11 cellular contexts compared by ENCODE assay signal in the genomic region with DNA sequence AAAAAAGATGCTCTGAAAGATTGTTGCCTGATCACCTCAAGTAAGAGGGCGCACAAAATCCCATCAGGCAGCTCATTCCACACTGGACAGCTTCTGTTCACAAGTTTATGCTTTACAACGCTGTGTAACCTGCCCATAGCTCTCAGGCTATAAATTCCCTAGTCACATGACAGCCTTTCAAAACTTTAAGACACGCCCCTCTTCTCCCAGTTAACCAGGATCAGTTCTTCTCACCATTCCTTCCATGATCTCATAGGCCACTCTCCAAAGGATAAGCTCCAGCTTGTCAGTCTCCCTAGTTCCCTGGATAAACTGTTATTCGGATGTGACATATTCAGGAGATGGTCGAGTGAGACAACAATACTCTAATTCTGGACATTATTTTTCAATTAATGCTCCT. TPM values are rescaled to one million over a fixed set of nuclear protein-coding genes. Genes with fewer than 3 reads are reported as not detected.
A peak's percentile ranks its signal among the peaks of the same experiment; 100 is the strongest.
DNase-seq lines count a peak whose midpoint lies in the region; ATAC-seq, FAIRE-seq and TF ChIP-seq lines count a peak whose summit lies in the region.
"Had no signal": no experiment of that assay in that cellular context is flagged by ENCODE, and none has a peak within 500 bp of the region (broad histone marks: within the 10 kb centered on the region; RNA-seq: fewer than 3 reads in every experiment).

No MANE protein-coding gene starts in this region.

- no peak; the same call in 2 of the 3 replicates for ATAC-seq in HepG2
- no peak for ATAC-seq in right lobe of liver
- ATAC-seq in aorta (ENCODE audit: low FRiP score), result peak; percentile 23
- ATAC-seq in HG02885 (IDR thresholded peaks at IDR 0.05; ENCODE audit: poor library complexity, unreplicated experiment), result no peak
- ATAC-seq in HG02678 (IDR thresholded peaks at IDR 0.05; ENCODE audit: unreplicated experiment), result no peak
- no peak for ATAC-seq in HG03378 (IDR thresholded peaks at IDR 0.05; ENCODE audit: unreplicated experiment)

- no peak overlapping the region for H3K4me3 ChIP-seq in HepG2 (replicated peaks in 1 of 3; ENCODE audit: insufficient read depth in 1 of 3, low read depth in 2 of 3, low read length in 3 of 3)
- H3K4me3 ChIP-seq in right lobe of liver, result no peak overlapping the region
- H3K4me3 ChIP-seq in adrenal gland, result no peak overlapping the region
- H3K4me3 ChIP-seq in aorta (ENCODE audit: low read length in 2 of 2), result no peak overlapping the region

- H3K9ac ChIP-seq in HepG2 (ENCODE audit: insufficient read depth, low read depth, low read length), result no peak overlapping the region

- H3K9me3 ChIP-seq in HepG2 (ENCODE audit: low read length) (no peaks in the 10 kb centered on the region), right lobe of liver (no peaks in the 10 kb centered on the region), adrenal gland (replicated peaks in 1 of 3) (no peaks in the 10 kb centered on the region), aorta (ENCODE audit: control insufficient read depth, low read length) (no peaks in the 10 kb centered on the region)

- FAIRE-seq in HepG2 (lab: Jason Lieb, UNC), result no peak
- FAIRE-seq: kidney had no signal

- peaks cover 67% of the 10 kb centered on the region for H4K20me1 ChIP-seq in HepG2 (ENCODE audit: insufficient read depth, low read length)

- no peak for TF ChIP-seq POLR2A in HepG2 (IDR thresholded peaks at IDR 0.05; ENCODE audit: insufficient read depth in 1 of 2, low read depth in 2 of 2, low read length in 2 of 2)
- TF ChIP-seq POLR2A in right lobe of liver (IDR thresholded peaks at IDR 0.05), result no peak
- TF ChIP-seq POLR2A in adrenal gland (IDR thresholded peaks at IDR 0.05), result no peak

- POLR2A ChIA-PET in HepG2 (lab: Yijun Ruan, JAX), result interaction anchor here (1.3 kb wide), 1 partner anchor 14 kb away, joined by 5 read pairs; no protein-coding TSS in a partner anchor

- H3K79me2 ChIP-seq in HepG2 (ENCODE audit: insufficient read depth, low read length), result peaks cover 94% of the 10 kb centered on the region

- intact Hi-C loops in HepG2 (cut with micrococcal nuclease; ENCODE audit: unreplicated experiment) (no loop called here), right lobe of liver (cut with DNase I) (no loop called here), adrenal gland (cut with DNase I) (no loop called here), aorta (cut with DNase I) (no loop called here)

- CTCF ChIA-PET in HepG2 (lab: Yijun Ruan, JAX; ENCODE audit: low intra/inter-chr PET ratio, low total read pairs), result no interaction called here

- H3K4me1 ChIP-seq in HepG2 (ENCODE audit: insufficient read depth, low read length) (peaks cover 12% of the 10 kb centered on the region), right lobe of liver (peaks cover 0 to 45% (median 7%) of the 10 kb centered on the region in 4 donors), adrenal gland (replicated peaks in 1 of 2) (peaks cover 44 to 86% of the 10 kb centered on the region in 2 donors), aorta (ENCODE audit: control insufficient read depth in 1 of 2, insufficient read depth in 2 of 2, low read length in 2 of 2) (peaks cover 3 to 20% of the 10 kb centered on the region in 2 donors)

- 92% methylated on average over 5 of the region's 5 CpGs for WGBS in HepG2 (ENCODE audit: low lambda C conversion rate)
- 59% methylated on average over 5 of the region's 5 CpGs for WGBS in right lobe of liver (ENCODE audit: insufficient coverage, low coverage, low lambda C conversion rate, missing lambda C conversion rate)
- 61 to 63% (median 63%) methylated on average over 5 of the region's 5 CpGs for WGBS in adrenal gland, 4 donors
- WGBS in aorta, 2 donors, result 29 to 33% methylated on average over 5 of the region's 5 CpGs

- H2AFZ ChIP-seq in HepG2 (ENCODE audit: low read length), result no peak overlapping the region

- H3K27ac ChIP-seq in HepG2 (ENCODE audit: extremely low read length, insufficient read depth, low read length), result no peak overlapping the region
- no peak overlapping the region for H3K27ac ChIP-seq in right lobe of liver
- peak overlapping the region in 3 of 5 donors; percentile 3 to 36 (median 4) for H3K27ac ChIP-seq in adrenal gland
- H3K27ac ChIP-seq in aorta (ENCODE audit: low read depth in 1 of 2, low read length in 2 of 2), result no peak overlapping the region

- TF ChIP-seq EP300 in HepG2 (IDR thresholded peaks at IDR 0.05; ENCODE audit: low read depth in 2 of 2, low read length in 2 of 2) (no peak), HepG2 (CRISPR knock-in tag; IDR thresholded peaks at IDR 0.05; ENCODE audit: borderline replicate concordance) (no peak)

- no peak overlapping the region for H3K4me2 ChIP-seq in HepG2 (ENCODE audit: low read depth, low read length)

- H3K27me3 ChIP-seq in HepG2 (ENCODE audit: control insufficient read depth in 1 of 2, insufficient read depth in 2 of 2, low read length in 2 of 2) (no peaks in the 10 kb centered on the region), right lobe of liver (no peaks in the 10 kb centered on the region), adrenal gland (no peaks in the 10 kb centered on the region), aorta (ENCODE audit: control insufficient read depth in 1 of 2, insufficient read depth in 2 of 2, low read length in 1 of 2) (no peaks in the 10 kb centered on the region)

- BruUV-seq in HepG2 (replicated peaks; lab: Mats Ljungman, UMichigan), result no TSS peak

- no peak for TF ChIP-seq RAD21 in HepG2 (CRISPR knock-in tag; IDR thresholded peaks at IDR 0.05)

- in situ Hi-C loops in HepG2 (cut with HindIII; ENCODE audit: extremely low pct_ligation_motif_present, low pct_unique_long_range_greater_than_20kb), result no loop called here

- peaks cover 10 to 46% of the 10 kb centered on the region in 2 experiments for H3K36me3 ChIP-seq in HepG2 (replicated peaks in 1 of 2; ENCODE audit: control insufficient read depth in 1 of 2, insufficient read depth in 2 of 2, low read length in 2 of 2)
- no peaks in the 10 kb centered on the region for H3K36me3 ChIP-seq in right lobe of liver
- H3K36me3 ChIP-seq in adrenal gland (replicated peaks in 1 of 2), result no peaks in the 10 kb centered on the region
- H3K36me3 ChIP-seq in aorta (ENCODE audit: control insufficient read depth in 1 of 2, insufficient read depth in 2 of 2, low read length in 1 of 2), result no peaks in the 10 kb centered on the region

- no peak for TF ChIP-seq CTCF in HepG2 (CRISPR knock-in tag; IDR thresholded peaks at IDR 0.05)
- no peak for TF ChIP-seq CTCF in right lobe of liver (IDR thresholded peaks at IDR 0.05)
- no peak for TF ChIP-seq CTCF in adrenal gland (IDR thresholded peaks at IDR 0.05)

- DNase-seq in HepG2 (ENCODE audit: low spot score), result no peak
- no peak for DNase-seq in right lobe of liver
- no peak for DNase-seq in adrenal gland
- DNase-seq in iPS-NIHi11 (ENCODE audit: low spot score), result peak; percentile 28
- no peak for DNase-seq in aorta
- DNase-seq: DMS79, kidney, NCI-H2029 treated with DMSO at 0.1 percent for 48 hours had no signal

RNA-seq across cellular contexts. Expression of gene ADNP, which starts 15.0 kb away (rescaled TPM):
- total RNA-seq in HepG2 (2016; rRNA removed; fragmentation: Illumina TruSeq; extraction: Trizol) (21.5 and 60.7 TPM in 2 replicates), right lobe of liver (10 to 100 TPM; 19.8 to 25.9 (median 23.1) TPM), adrenal gland (10 to 100 TPM; 32.4 to 76.4 (median 54.2) TPM), aorta (10 to 100 TPM; 48.1 to 61.4 TPM)
- total RNA-seq in HepG2 (2016; cell fraction: cytosol; rRNA removed; fragmentation: Illumina TruSeq; extraction: Trizol; ENCODE audit: low read depth), result 3.6 and 4.4 TPM in 2 replicates
- total RNA-seq in HepG2 (2016; cell fraction: insoluble cytoplasmic fraction; rRNA removed; fragmentation: Illumina TruSeq; extraction: Trizol), result 17.8 and 59.9 TPM in 2 replicates
- total RNA-seq in HepG2 (2016; cell fraction: membrane; rRNA removed; fragmentation: Illumina TruSeq; extraction: Trizol), result 20.1 and 20.5 TPM in 2 replicates
- total RNA-seq in HepG2 (2016; cell fraction: nucleus; rRNA removed; fragmentation: Illumina TruSeq; extraction: Trizol), result 51.3 and 55.1 TPM in 2 replicates
- polyA plus RNA-seq in HepG2 (2011; rRNA removed) (21.0 and 22.3 TPM in 2 replicates), adrenal gland (10 to 100 TPM; 37.8 to 64.7 (median 54.6) TPM), aorta (10 to 100 TPM in 1 of 2 donors, 1 to 10 TPM in 1; 9.4 to 29.8 TPM)
- polyA plus RNA-seq in HepG2 (2011; cell fraction: cytosol; rRNA removed), result 11.3 and 19.3 TPM in 2 replicates
- 30.4 and 32.5 TPM in 2 replicates for polyA plus RNA-seq in HepG2 (2011; cell fraction: nucleus; rRNA removed)
- polyA plus RNA-seq in HepG2 (2012), result 45.9 and 50.4 TPM in 2 replicates
- 2.9 and 3.3 TPM in 2 replicates for polyA plus RNA-seq in HepG2 (2016; cell fraction: cytosol; fragmentation: Illumina TruSeq; extraction: Trizol; ENCODE audit: low read depth)
- 57.9 and 63.1 TPM in 2 replicates for polyA plus RNA-seq in HepG2 (2016; cell fraction: insoluble cytoplasmic fraction; fragmentation: Illumina TruSeq; extraction: Trizol; ENCODE audit: low read depth)
- polyA plus RNA-seq in HepG2 (2016; cell fraction: membrane; fragmentation: Illumina TruSeq; extraction: Trizol; ENCODE audit: low read depth), result 8.8 and 9.4 TPM in 2 replicates
- polyA plus RNA-seq in HepG2 (2016; cell fraction: nucleus; fragmentation: Illumina TruSeq; extraction: Trizol; ENCODE audit: insufficient read depth, low read depth), result 78.5 and 79.2 TPM in 2 replicates
- 22.3 and 32.8 TPM in 2 replicates for polyA minus RNA-seq in HepG2 (2011; rRNA and poly(A)+ RNA removed; ENCODE audit: low replicate concordance)
- polyA minus RNA-seq in HepG2 (2011; cell fraction: cytosol; rRNA and poly(A)+ RNA removed), result 29.7 and 42.9 TPM in 2 replicates
- polyA minus RNA-seq in HepG2 (2011; cell fraction: nucleus; rRNA and poly(A)+ RNA removed), result 74.0 and 91.4 TPM in 2 replicates

RNA-seq across cellular contexts. Expression of gene DPM1, which starts 42.1 kb away (rescaled TPM):
- 161 and 187 TPM in 2 replicates for total RNA-seq in HepG2 (2016; rRNA removed; fragmentation: Illumina TruSeq; extraction: Trizol)
- 32.3 and 33.7 TPM in 2 replicates for total RNA-seq in HepG2 (2016; cell fraction: cytosol; rRNA removed; fragmentation: Illumina TruSeq; extraction: Trizol; ENCODE audit: low read depth)
- total RNA-seq in HepG2 (2016; cell fraction: insoluble cytoplasmic fraction; rRNA removed; fragmentation: Illumina TruSeq; extraction: Trizol), result 167 and 188 TPM in 2 replicates
- 30.4 and 39.3 TPM in 2 replicates for total RNA-seq in HepG2 (2016; cell fraction: membrane; rRNA removed; fragmentation: Illumina TruSeq; extraction: Trizol)
- 102 and 109 TPM in 2 replicates for total RNA-seq in HepG2 (2016; cell fraction: nucleus; rRNA removed; fragmentation: Illumina TruSeq; extraction: Trizol)
- 75.7 and 83.2 TPM in 2 replicates for polyA plus RNA-seq in HepG2 (2011; rRNA removed)
- polyA plus RNA-seq in HepG2 (2011; cell fraction: cytosol; rRNA removed), result 67.0 and 87.1 TPM in 2 replicates
- polyA plus RNA-seq in HepG2 (2011; cell fraction: nucleus; rRNA removed), result 40.6 and 43.3 TPM in 2 replicates
- polyA plus RNA-seq in HepG2 (2012), result 92.8 and 103 TPM in 2 replicates
- 19.8 and 20.9 TPM in 2 replicates for polyA plus RNA-seq in HepG2 (2016; cell fraction: cytosol; fragmentation: Illumina TruSeq; extraction: Trizol; ENCODE audit: low read depth)
- 215 and 249 TPM in 2 replicates for polyA plus RNA-seq in HepG2 (2016; cell fraction: insoluble cytoplasmic fraction; fragmentation: Illumina TruSeq; extraction: Trizol; ENCODE audit: low read depth)
- 27.9 and 30.1 TPM in 2 replicates for polyA plus RNA-seq in HepG2 (2016; cell fraction: membrane; fragmentation: Illumina TruSeq; extraction: Trizol; ENCODE audit: low read depth)
- polyA plus RNA-seq in HepG2 (2016; cell fraction: nucleus; fragmentation: Illumina TruSeq; extraction: Trizol; ENCODE audit: insufficient read depth, low read depth), result 177 and 193 TPM in 2 replicates
- 23.1 and 28.4 TPM in 2 replicates for polyA minus RNA-seq in HepG2 (2011; rRNA and poly(A)+ RNA removed; ENCODE audit: low replicate concordance)
- 38.3 and 41.9 TPM in 2 replicates for polyA minus RNA-seq in HepG2 (2011; cell fraction: cytosol; rRNA and poly(A)+ RNA removed)
- polyA minus RNA-seq in HepG2 (2011; cell fraction: nucleus; rRNA and poly(A)+ RNA removed), result 49.6 and 51.1 TPM in 2 replicates
- 10 to 100 TPM; 16.6 to 40.4 (median 21.2) TPM for total RNA-seq in right lobe of liver
- total RNA-seq in adrenal gland, result 10 to 100 TPM; 33.2 to 64.6 (median 42.9) TPM
- 100 to 1,000 TPM in 1 of 3 donors, 10 to 100 TPM in 2; 21.0 to 145 (median 23.2) TPM for polyA plus RNA-seq in adrenal gland
- 10 to 100 TPM; 29.6 to 35.8 TPM for total RNA-seq in aorta
- 10 to 100 TPM; 54.5 to 59.0 TPM for polyA plus RNA-seq in aorta

RNA-seq across cellular contexts. Expression of gene MOCS3, which starts 42.4 kb away (rescaled TPM):
- total RNA-seq in HepG2 (2016; rRNA removed; fragmentation: Illumina TruSeq; extraction: Trizol), result 8.4 and 9.7 TPM in 2 replicates
- 1.2 and 1.3 TPM in 2 replicates for total RNA-seq in HepG2 (2016; cell fraction: cytosol; rRNA removed; fragmentation: Illumina TruSeq; extraction: Trizol; ENCODE audit: low read depth)
- 7.8 and 8.8 TPM in 2 replicates for total RNA-seq in HepG2 (2016; cell fraction: insoluble cytoplasmic fraction; rRNA removed; fragmentation: Illumina TruSeq; extraction: Trizol)
- 3.7 and 4.2 TPM in 2 replicates for total RNA-seq in HepG2 (2016; cell fraction: membrane; rRNA removed; fragmentation: Illumina TruSeq; extraction: Trizol)
- total RNA-seq in HepG2 (2016; cell fraction: nucleus; rRNA removed; fragmentation: Illumina TruSeq; extraction: Trizol), result 5.4 and 5.7 TPM in 2 replicates
- 3.7 and 4.1 TPM in 2 replicates for polyA plus RNA-seq in HepG2 (2011; rRNA removed)
- polyA plus RNA-seq in HepG2 (2011; cell fraction: cytosol; rRNA removed), result 4.0 and 4.1 TPM in 2 replicates
- 2.9 and 3.2 TPM in 2 replicates for polyA plus RNA-seq in HepG2 (2011; cell fraction: nucleus; rRNA removed)
- 2.7 and 3.3 TPM in 2 replicates for polyA plus RNA-seq in HepG2 (2012)
- polyA plus RNA-seq in HepG2 (2016; cell fraction: cytosol; fragmentation: Illumina TruSeq; extraction: Trizol; ENCODE audit: low read depth), result 0.53 and 0.58 TPM in 2 replicates
- 7.8 and 8.0 TPM in 2 replicates for polyA plus RNA-seq in HepG2 (2016; cell fraction: insoluble cytoplasmic fraction; fragmentation: Illumina TruSeq; extraction: Trizol; ENCODE audit: low read depth)
- polyA plus RNA-seq in HepG2 (2016; cell fraction: membrane; fragmentation: Illumina TruSeq; extraction: Trizol; ENCODE audit: low read depth), result 1.7 and 2.1 TPM in 2 replicates
- polyA plus RNA-seq in HepG2 (2016; cell fraction: nucleus; fragmentation: Illumina TruSeq; extraction: Trizol; ENCODE audit: insufficient read depth, low read depth), result 4.3 and 4.4 TPM in 2 replicates
- 14.6 and 20.7 TPM in 2 replicates for polyA minus RNA-seq in HepG2 (2011; rRNA and poly(A)+ RNA removed; ENCODE audit: low replicate concordance)
- 6.3 and 6.7 TPM in 2 replicates for polyA minus RNA-seq in HepG2 (2011; cell fraction: cytosol; rRNA and poly(A)+ RNA removed)
- polyA minus RNA-seq in HepG2 (2011; cell fraction: nucleus; rRNA and poly(A)+ RNA removed), result 12.4 and 13.6 TPM in 2 replicates
- total RNA-seq in right lobe of liver, result 1 to 10 TPM; 2.3 to 3.2 (median 2.7) TPM
- 1 to 10 TPM; 4.2 to 7.5 (median 5.9) TPM for total RNA-seq in adrenal gland
- 1 to 10 TPM; 1.0 to 3.3 (median 1.1) TPM for polyA plus RNA-seq in adrenal gland
- total RNA-seq in aorta, result 1 to 10 TPM; 2.7 to 3.2 TPM
- polyA plus RNA-seq in aorta, result 1 to 10 TPM; 1.0 to 2.6 TPM

Comparison
In these comparisons a context has a peak if more than half of its experiments do, and no peak if none do; other contexts are left out.
1. H3K27ac ChIP-seq: peak in adrenal gland (3 of 5); none in HepG2 (single experiment), right lobe of liver (0 of 3) and aorta (0 of 2).